Comparison of ENCODE assay signal across 24 cellular contexts in the genomic region with DNA sequence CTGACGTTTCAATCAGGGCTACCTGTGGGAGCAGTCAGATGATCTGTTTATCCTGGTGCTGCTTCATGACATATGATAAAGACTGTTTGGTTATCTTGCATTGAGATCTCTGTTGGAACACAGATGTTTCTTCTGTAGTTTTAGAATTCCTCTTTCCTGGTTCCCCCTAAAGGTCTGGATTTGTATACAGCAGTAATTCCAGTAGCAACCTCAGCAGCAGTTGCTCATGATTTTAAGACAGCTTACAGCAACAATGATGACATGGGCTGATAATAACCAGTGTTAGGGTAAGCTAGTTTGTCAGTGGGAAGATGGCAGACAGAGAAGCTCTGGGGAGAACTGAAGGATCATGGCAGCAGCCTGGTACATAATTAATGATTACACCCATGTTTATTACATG.
DNase-seq lines count a peak whose midpoint lies in the region; ATAC-seq, FAIRE-seq and TF ChIP-seq lines count a peak whose summit lies in the region.
"Had no signal": no experiment of that assay in that cellular context is flagged by ENCODE, and none has a peak within 500 bp of the region (broad histone marks: within the 10 kb centered on the region; RNA-seq: fewer than 3 reads in every experiment).

No MANE protein-coding gene starts in this region.

- 0 out of 2 replicates have a peak, but pooled peaks cover 3% of the 10 kb centered on the region for H3K9me2 ChIP-seq in SK-N-SH

- H2AK5ac ChIP-seq in neuronal stem cell (ENCODE audit: low read depth, low read length) = no peak overlapping the region

- no peak overlapping the region for H2BK12ac ChIP-seq in neuronal stem cell (ENCODE audit: low read length)

- TF ChIP-seq CTCF in SK-N-SH (IDR thresholded peaks at IDR 0.05) (no peak), K562 (IDR thresholded peaks at IDR 0.05 in 2 of 3, conservative IDR thresholded peaks at IDR 0.05 in 1 of 3; ENCODE audit: insufficient read depth in 2 of 3, low read depth in 1 of 3, low read length in 3 of 3) (no peak)

- TF ChIP-seq RAD21 in SK-N-SH (IDR thresholded peaks at IDR 0.05; ENCODE audit: low read length) (no peak), K562 (CRISPR knock-in tag; conservative IDR thresholded peaks at IDR 0.05 in 1 of 2, IDR thresholded peaks at IDR 0.05 in 1 of 2) (no peak)

- H3K4me3 ChIP-seq in SK-N-SH (ENCODE audit: low read depth in 2 of 2, low read length in 1 of 2) (no peak overlapping the region), K562 (no peak overlapping the region), neuronal stem cell (ENCODE audit: low read length in 2 of 2) (no peak overlapping the region)
- H3K4me3 ChIP-seq: BLaER1, GM23248 had no signal

- FAIRE-seq in K562 (lab: Jason Lieb, UNC) = no peak
- FAIRE-seq: G401.6, GM12892, GM19239, H1 had no signal

- H3K27me3 ChIP-seq in SK-N-SH (ENCODE audit: insufficient read depth) (no peaks in the 10 kb centered on the region), K562 (ENCODE audit: control insufficient read depth in 2 of 2, insufficient read depth in 2 of 2, low read length in 2 of 2) (no peaks in the 10 kb centered on the region), neuronal stem cell (ENCODE audit: control insufficient read depth in 3 of 3, insufficient read depth in 3 of 3, low read depth in 1 of 3, low read length in 3 of 3) (no peaks in the 10 kb centered on the region)
- H3K27me3 ChIP-seq: BLaER1 had no signal

- in situ Hi-C loops in K562 (cut with MboI) = no loop called here

- intact Hi-C loops in K562 (cut with micrococcal nuclease) = no loop called here

- H3K9ac ChIP-seq in SK-N-SH = no peak overlapping the region
- H3K9ac ChIP-seq in K562 (ENCODE audit: insufficient read depth in 1 of 2, low read depth in 2 of 2, low read length in 2 of 2) = no peak overlapping the region
- H3K9ac ChIP-seq in neuronal stem cell (ENCODE audit: low read depth, low read length, poor library complexity) = no peak overlapping the region
- H3K9ac ChIP-seq: BLaER1, GM23248 had no signal

- no peaks in the 10 kb centered on the region for H3K79me1 ChIP-seq in neuronal stem cell (ENCODE audit: low read depth, low read length)

- H3K9me3 Mint-ChIP-seq in stimulated activated naive B cell treated with anti-CD40 and anti-IgM and Interleukin-4, amounts not matched to agents 10 μg/mL and 1 μg/mL and 100 μg/mL, for 72 hours = peaks cover 0 to 3% of the 10 kb centered on the region in 2 donors
- H3K9me3 Mint-ChIP-seq in natural killer cell treated with Interleukin-12 subunit alpha and Interleukin-12 subunit beta and Interleukin-15 and Interleukin-18, amount 100 ng/mL, for 72 hours = peaks cover 9% of the 10 kb centered on the region

- no peak overlapping the region for H3K27ac ChIP-seq in SK-N-SH (ENCODE audit: low read depth in 2 of 2, low read length in 1 of 2)
- H3K27ac ChIP-seq in K562 (ENCODE audit: extremely low read depth, low read depth, low read length) = no peak overlapping the region
- no peak overlapping the region for H3K27ac ChIP-seq in neuronal stem cell (replicated peaks; ENCODE audit: low read length)
- H3K27ac ChIP-seq: 22Rv1, BLaER1, C4-2B, GM23248 had no signal

- H3K4me3 Mint-ChIP-seq in stimulated activated naive B cell treated with anti-CD40 and anti-IgM and Interleukin-4, amounts not matched to agents 10 μg/mL and 1 μg/mL and 100 μg/mL, for 72 hours = no peak overlapping the region
- H3K4me3 Mint-ChIP-seq in natural killer cell treated with Interleukin-12 subunit alpha and Interleukin-12 subunit beta and Interleukin-15 and Interleukin-18, amount 100 ng/mL, for 72 hours = no peak overlapping the region
- H3K4me3 Mint-ChIP-seq: B cell; CD4-positive, CD25-positive, alpha-beta regulatory T cell; CD8-positive, alpha-beta T cell had no signal

- POLR2A ChIA-PET in SK-N-SH (lab: Yijun Ruan, JAX) = no interaction called here
- POLR2A ChIA-PET in K562 (lab: Yijun Ruan, JAX) = no interaction called here

- no peaks in the 10 kb centered on the region for H3K79me2 ChIP-seq in SK-N-SH (ENCODE audit: insufficient read depth)
- no peaks in the 10 kb centered on the region for H3K79me2 ChIP-seq in K562 (ENCODE audit: control insufficient read depth, insufficient read depth, low read length)

- no peaks in the 10 kb centered on the region for H3K9me1 ChIP-seq in K562 (ENCODE audit: control insufficient read depth, insufficient read depth, low read length)

- WGBS in SK-N-SH (ENCODE audit: low lambda C conversion rate) = 6% methylated on average over 1 of the region's 1 CpG
- WGBS in K562 (ENCODE audit: insufficient coverage, low coverage, missing lambda C conversion rate) = 0% methylated on average over 1 of the region's 1 CpG
- no CpG with 5 or more reads among the region's 1 CpG for WGBS in neuronal stem cell (ENCODE audit: extremely low coverage in 2 of 2, insufficient read length in 2 of 2, insufficient replicate concordance in 1 of 2), 2 donors

- H4K20me1 ChIP-seq in SK-N-SH (ENCODE audit: insufficient read depth) (no peaks in the 10 kb centered on the region), K562 (replicated peaks; ENCODE audit: control insufficient read depth, insufficient read depth, low read length) (no peaks in the 10 kb centered on the region)
- H4K20me1 ChIP-seq: BLaER1 had no signal

- ATAC-seq in SK-N-SH treated with all-trans-retinoic acid at 6 μM for 48 hours (no peak), K562 (no peak)
- no peak for ATAC-seq in stimulated activated naive B cell treated with anti-CD40 and anti-IgM and Interleukin-4, amounts not matched to agents 10 μg/mL and 1 μg/mL and 100 μg/mL, for 72 hours (replicated peaks)
- ATAC-seq in natural killer cell treated with Interleukin-12 subunit alpha and Interleukin-12 subunit beta and Interleukin-15 and Interleukin-18, amount 100 ng/mL, for 72 hours = no peak
- ATAC-seq: CD8-positive, alpha-beta T cell had no signal

- H2BK120ac ChIP-seq in neuronal stem cell (ENCODE audit: low read depth, low read length) = no peak overlapping the region

- CTCF ChIA-PET in SK-N-SH (lab: Yijun Ruan, JAX) = interaction anchor here (0.5 kb wide), 1 partner anchor 62 kb away, joined by 3 read pairs; no protein-coding TSS in a partner anchor
- CTCF ChIA-PET in K562 (lab: Yijun Ruan, JAX; ENCODE audit: low intra/inter-chr PET ratio) = no interaction called here

- no peaks in the 10 kb centered on the region; a peak in 1 of 4 replicates for H3K4me1 ChIP-seq in SK-N-SH (ENCODE audit: control insufficient read depth in 1 of 2, insufficient read depth in 2 of 2, low read depth in 1 of 2, low read length in 1 of 2)
- no peaks in the 10 kb centered on the region for H3K4me1 ChIP-seq in K562 (replicated peaks in 1 of 2; ENCODE audit: control insufficient read depth in 2 of 2, insufficient read depth in 2 of 2, low read length in 2 of 2)
- peaks cover 0 to 12% of the 10 kb centered on the region in 2 donors for H3K4me1 ChIP-seq in neuronal stem cell (ENCODE audit: control insufficient read depth in 2 of 2, insufficient read depth in 1 of 2, low read depth in 1 of 2, low read length in 2 of 2)
- H3K4me1 ChIP-seq: BLaER1, Caco-2 had no signal

- H3K9me3 ChIP-seq in SK-N-SH = no peaks in the 10 kb centered on the region
- H3K9me3 ChIP-seq in K562 (replicated peaks; ENCODE audit: control insufficient read depth, insufficient read depth, low read depth, low read length) = 0 out of 2 replicates have a peak, but pooled peaks cover 2% of the 10 kb centered on the region
- no peaks in the 10 kb centered on the region for H3K9me3 ChIP-seq in neuronal stem cell (replicated peaks in 1 of 2; ENCODE audit: control insufficient read depth in 2 of 2, insufficient read depth in 1 of 2, low read depth in 1 of 2, low read length in 2 of 2)
- H3K9me3 ChIP-seq: BLaER1, Caco-2 had no signal

- TF ChIP-seq EP300 in SK-N-SH (IDR thresholded peaks at IDR 0.05; ENCODE audit: borderline replicate concordance in 1 of 2, low read depth in 1 of 2, low read length in 1 of 2) = no peak
- no peak for TF ChIP-seq EP300 in K562 (IDR thresholded peaks at IDR 0.05; ENCODE audit: low read length)

- H3K4ac ChIP-seq in neuronal stem cell (ENCODE audit: low read length) = no peak overlapping the region

- no peaks in the 10 kb centered on the region for H3F3A ChIP-seq in SK-N-SH (replicated peaks; ENCODE audit: insufficient read depth)

- H3K27me3 Mint-ChIP-seq in stimulated activated naive B cell treated with anti-CD40 and anti-IgM and Interleukin-4, amounts not matched to agents 10 μg/mL and 1 μg/mL and 100 μg/mL, for 72 hours = no peaks in the 10 kb centered on the region
- no peaks in the 10 kb centered on the region for H3K27me3 Mint-ChIP-seq in natural killer cell treated with Interleukin-12 subunit alpha and Interleukin-12 subunit beta and Interleukin-15 and Interleukin-18, amount 100 ng/mL, for 72 hours
- H3K27me3 Mint-ChIP-seq: B cell; CD4-positive, CD25-positive, alpha-beta regulatory T cell had no signal

- H4K91ac ChIP-seq in neuronal stem cell (ENCODE audit: low read depth, low read length, poor library complexity) = no peak overlapping the region

- H2BK5ac ChIP-seq in neuronal stem cell (ENCODE audit: low read length) = no peak overlapping the region

- no peak overlapping the region for H3K14ac ChIP-seq in neuronal stem cell (ENCODE audit: low read length)

- H4K8ac ChIP-seq in neuronal stem cell (ENCODE audit: low read depth, low read length) = no peak overlapping the region

- no peak overlapping the region for H3K23ac ChIP-seq in neuronal stem cell (ENCODE audit: low read depth, low read length, poor library complexity)

- BruUV-seq in K562 (replicated peaks; lab: Mats Ljungman, UMichigan) = no TSS peak

- peak; percentile 4 for DNase-seq in DMS53 (lab: John Stamatoyannopoulos, UW)
- no peak for DNase-seq in DMS53 treated with DMSO at 0.1 percent for 48 hours (lab: John Stamatoyannopoulos, UW; ENCODE audit: unreplicated experiment)
- peak; percentile 9 for DNase-seq in SK-N-SH
- DNase-seq in K562 (ENCODE audit: extremely low read depth in 1 of 4, low spot score in 3 of 4) = no peak
- no peak for DNase-seq in neuronal stem cell (ENCODE audit: low spot score)
- no peak for DNase-seq in stimulated activated naive B cell treated with anti-CD40 and anti-IgM and Interleukin-4, amounts not matched to agents 10 μg/mL and 1 μg/mL and 100 μg/mL, for 72 hours
- no peak for DNase-seq in natural killer cell treated with Interleukin-12 subunit alpha and Interleukin-12 subunit beta and Interleukin-15 and Interleukin-18, amount 100 ng/mL, for 72 hours (ENCODE audit: low spot score)
- DNase-seq: Caco-2; CD4-positive, CD25-positive, alpha-beta regulatory T cell; CD8-positive, alpha-beta T cell; DMS153; DND-41; GM23248; H7; HCEC 1CT had no signal

- no peak overlapping the region for H3K4me2 ChIP-seq in SK-N-SH
- no peak overlapping the region for H3K4me2 ChIP-seq in K562 (ENCODE audit: insufficient read depth, low read length)
- H3K4me2 ChIP-seq in neuronal stem cell (ENCODE audit: insufficient read depth, low read length, poor library complexity, severe bottlenecking) = no peak overlapping the region
- H3K4me2 ChIP-seq: BLaER1 had no signal

- H3K4me1 Mint-ChIP-seq in stimulated activated naive B cell treated with anti-CD40 and anti-IgM and Interleukin-4, amounts not matched to agents 10 μg/mL and 1 μg/mL and 100 μg/mL, for 72 hours = no peaks in the 10 kb centered on the region
- no peaks in the 10 kb centered on the region for H3K4me1 Mint-ChIP-seq in natural killer cell treated with Interleukin-12 subunit alpha and Interleukin-12 subunit beta and Interleukin-15 and Interleukin-18, amount 100 ng/mL, for 72 hours (ENCODE audit: low read depth in 2 of 2)
- H3K4me1 Mint-ChIP-seq: B cell; CD4-positive, CD25-positive, alpha-beta regulatory T cell had no signal

- no peak overlapping the region for H3K27ac Mint-ChIP-seq in stimulated activated naive B cell treated with anti-CD40 and anti-IgM and Interleukin-4, amounts not matched to agents 10 μg/mL and 1 μg/mL and 100 μg/mL, for 72 hours
- no peak overlapping the region for H3K27ac Mint-ChIP-seq in natural killer cell treated with Interleukin-12 subunit alpha and Interleukin-12 subunit beta and Interleukin-15 and Interleukin-18, amount 100 ng/mL, for 72 hours
- H3K27ac Mint-ChIP-seq: B cell; CD4-positive, CD25-positive, alpha-beta regulatory T cell; CD8-positive, alpha-beta T cell had no signal

- no peak for TF ChIP-seq POLR2A in K562 (conservative IDR thresholded peaks at IDR 0.05)

- no peak overlapping the region for H3K18ac ChIP-seq in neuronal stem cell (ENCODE audit: low read length)

- H2AFZ ChIP-seq in SK-N-SH (ENCODE audit: low read depth) (no peak overlapping the region), K562 (ENCODE audit: low read depth, low read length) (no peak overlapping the region), neuronal stem cell (ENCODE audit: low read length) (peak overlapping the region; percentile 36)
- H2AFZ ChIP-seq: GM23248 had no signal

- H3K36me3 ChIP-seq in SK-N-SH (replicated peaks in 1 of 2; ENCODE audit: control insufficient read depth in 1 of 2, insufficient read depth in 2 of 2, low read length in 1 of 2) (no peaks in the 10 kb centered on the region), K562 (ENCODE audit: control insufficient read depth, insufficient read depth, low read length) (no peaks in the 10 kb centered on the region), neuronal stem cell (replicated peaks in 1 of 2; ENCODE audit: control insufficient read depth in 2 of 2, insufficient read depth in 2 of 2, low read length in 2 of 2) (no peaks in the 10 kb centered on the region)
- H3K36me3 ChIP-seq: BLaER1 had no signal

- no peaks in the 10 kb centered on the region for H3K36me3 Mint-ChIP-seq in stimulated activated naive B cell treated with anti-CD40 and anti-IgM and Interleukin-4, amounts not matched to agents 10 μg/mL and 1 μg/mL and 100 μg/mL, for 72 hours
- H3K36me3 Mint-ChIP-seq in natural killer cell treated with Interleukin-12 subunit alpha and Interleukin-12 subunit beta and Interleukin-15 and Interleukin-18, amount 100 ng/mL, for 72 hours = no peaks in the 10 kb centered on the region
- H3K36me3 Mint-ChIP-seq: CD4-positive, CD25-positive, alpha-beta regulatory T cell; CD8-positive, alpha-beta T cell had no signal

- no peak overlapping the region for H2BK15ac ChIP-seq in neuronal stem cell (ENCODE audit: low read length)

Comparison
In these comparisons a context has a peak if more than half of its experiments do, and no peak if none do; other contexts are left out.
1. DNase-seq: peak in DMS53 (single experiment) and SK-N-SH (single experiment); none in DMS53 treated with DMSO at 0.1 percent for 48 hours (single experiment), K562 (0 of 4), neuronal stem cell (single experiment), stimulated activated naive B cell treated with anti-CD40 and anti-IgM and Interleukin-4, amounts not matched to agents 10 μg/mL and 1 μg/mL and 100 μg/mL, for 72 hours (single experiment) and natural killer cell treated with Interleukin-12 subunit alpha and Interleukin-12 subunit beta and Interleukin-15 and Interleukin-18, amount 100 ng/mL, for 72 hours (single experiment).